ENCODE assay signal across 25 cellular contexts in the genomic region with DNA sequence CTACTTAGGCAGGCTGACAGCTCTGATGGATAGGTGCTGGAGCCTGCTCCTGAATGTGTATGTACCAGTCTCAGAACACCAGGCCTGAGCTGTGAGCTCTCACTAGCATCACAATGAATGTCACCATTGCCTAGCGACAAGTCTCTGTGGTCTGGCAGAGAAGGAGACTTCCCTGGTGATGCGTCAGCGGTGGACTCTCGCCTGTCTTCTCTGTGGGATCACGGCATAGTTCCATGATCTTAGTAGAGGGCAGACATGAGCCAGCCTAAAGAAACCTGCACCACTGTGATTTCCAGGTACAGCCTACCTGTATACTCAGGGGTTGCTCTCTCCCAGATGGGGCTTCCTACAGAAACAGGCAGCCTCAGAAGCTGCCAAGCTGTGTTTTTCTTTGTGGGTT.
"Had no signal": no experiment of that assay in that cellular context is flagged by ENCODE, and none has a peak within 500 bp of the region (broad histone marks: within the 10 kb centered on the region; RNA-seq: fewer than 3 reads in every experiment).

No MANE protein-coding gene starts in this region.

- H3K4me3 ChIP-seq: stomach, suprapubic skin, testis, thoracic aorta, thyroid gland, tibial artery, tibial nerve, transverse colon, upper lobe of left lung, upper lobe of right lung, uterus, vagina had no signal

- H3K4me1 ChIP-seq: stomach, suprapubic skin, testis, thyroid gland, tibial artery, tibial nerve, transverse colon, upper lobe of left lung, upper lobe of right lung, uterus, vagina had no signal

- H3K36me3 ChIP-seq: stomach, suprapubic skin, thoracic aorta, thyroid gland, tibial artery, tibial nerve, transverse colon, upper lobe of left lung, upper lobe of right lung, uterus, vagina had no signal

- H3K9me3 ChIP-seq: stomach, suprapubic skin, testis, thoracic aorta, thyroid gland, tibial artery, tibial nerve, transverse colon, upper lobe of left lung, upper lobe of right lung, uterus, vagina had no signal

- DNase-seq: stimulated activated CD4-positive, alpha-beta T cell treated with anti-CD3 and anti-CD28 coated beads, Interleukin-2, amount 100 ng/mL, for 48 hours; stimulated activated CD4-positive, alpha-beta T cell treated with anti-CD3 and anti-CD28 coated beads, Interleukin-4, amount 100 ng/mL, for 1 hour; stimulated activated CD4-positive, alpha-beta T cell treated with anti-CD3 and anti-CD28 coated beads, Interleukin-4, amount 100 ng/mL, for 24 hours; stimulated activated CD4-positive, alpha-beta T cell treated with anti-CD3 and anti-CD28 coated beads, Interleukin-4, amount 100 ng/mL, for 4 hours; stimulated activated CD8-positive, alpha-beta memory T cell treated with anti-CD3 and anti-CD28 coated beads, Interleukin-4, amount 100 ng/mL, for 48 hours; stimulated activated naive B cell treated with anti-CD40 and anti-IgM and Interleukin-4, amounts not matched to agents 10 μg/mL and 1 μg/mL and 100 μg/mL, for 72 hours; stimulated activated naive CD4-positive, alpha-beta T cell; stimulated activated naive CD4-positive, alpha-beta T cell treated with Interleukin-2 at 50 U/mL for 16 hours; stimulated activated naive CD8-positive, alpha-beta T cell treated with anti-CD3 and anti-CD28 coated beads, Interleukin-15, amount 100 ng/mL, for 72 hours; stimulated activated naive CD8-positive, alpha-beta T cell treated with anti-CD3 and anti-CD28 coated beads, Interleukin-15, Interleukin-2, amounts not matched to agents 100 U/mL and 50 U/mL, for 24 hours; stomach; testis; thyroid gland; tibial artery; transverse colon; trophoblast cell; upper lobe of left lung; upper lobe of right lung; uterus had no signal

- H3K27me3 ChIP-seq: stomach, suprapubic skin, testis, thyroid gland, tibial artery, tibial nerve, transverse colon, upper lobe of left lung, upper lobe of right lung, uterus, vagina had no signal

- ATAC-seq: stimulated activated effector memory CD8-positive, alpha-beta T cell treated with anti-CD3 and anti-CD28 coated beads, Interleukin-12 subunit alpha, Interleukin-12 subunit beta, amount 100 ng/mL, for 72 hours; stimulated activated memory B cell treated with anti-CD40 and anti-IgM and Interleukin-4, amounts not matched to agents 10 μg/mL and 1 μg/mL and 100 μg/mL, for 72 hours; stimulated activated naive B cell treated with anti-CD40 and anti-IgM and Interleukin-4, amounts not matched to agents 10 μg/mL and 1 μg/mL and 100 μg/mL, for 72 hours; stimulated activated naive CD8-positive, alpha-beta T cell treated with anti-CD3 and anti-CD28 coated beads, Interleukin-15, amount 100 ng/mL, for 72 hours; stimulated activated naive CD8-positive, alpha-beta T cell treated with anti-CD3 and anti-CD28 coated beads, Interleukin-15, Interleukin-2, amounts not matched to agents 100 U/mL and 50 U/mL, for 24 hours; upper lobe of right lung had no signal

- H3K27ac ChIP-seq: stomach, suprapubic skin, testis, thoracic aorta, thyroid gland, tibial artery, tibial nerve, transverse colon, upper lobe of left lung, upper lobe of right lung, uterus, vagina had no signal
